8 cellular contexts compared by ENCODE assay signal in genomic region chr1:53945433-53946251, GRCh38. TPM values are rescaled to one million over a fixed set of nuclear protein-coding genes. Genes with fewer than 3 reads are reported as not detected.
DNase-seq lines count a peak whose midpoint lies in the region; ATAC-seq and TF ChIP-seq lines count a peak whose summit lies in the region.

TSS of gene IFT25 (minus strand) at chr1:53945699. CDS start at chr1:53940082, 5,617 bp downstream.

- H3K9me3 ChIP-seq in right atrium auricular region (no peaks in the 10 kb centered on the region), uterus (no peaks in the 10 kb centered on the region)

- H3K36me3 ChIP-seq in right atrium auricular region (no peaks in the 10 kb centered on the region), uterus (no peaks in the 10 kb centered on the region)

- no peak for TF ChIP-seq CTCF in right atrium auricular region (IDR thresholded peaks at IDR 0.05)
- no peak for TF ChIP-seq CTCF in uterus (IDR thresholded peaks at IDR 0.05)

- ATAC-seq in GM18505 (IDR thresholded peaks at IDR 0.05; ENCODE audit: unreplicated experiment) (peak; percentile 59), HG02943 (IDR thresholded peaks at IDR 0.05; ENCODE audit: low read depth, unreplicated experiment) (peak; percentile 75)

- H3K27ac ChIP-seq in right atrium auricular region (peak within 1 kb of the TSS; percentile 91), uterus (peak within 1 kb of the TSS; percentile 92 to 93)

- intact Hi-C loops in T-helper 2 cell treated with Interferon-gamma antibody and Interleukin-4, amounts not matched to agents 100 ng/mL and 5 ng/mL, for 36 hours (cut with micrococcal nuclease) = loop anchor here (1.0 to 5.0 kb wide), 9 partner anchors 27 to 817 kb away; partner anchors contain the start of genes LRP8, NDC1, PARS2 and TCEANC2
- intact Hi-C loops in uterus (cut with DNase I; ENCODE audit: low total_unique reads) = no loop called here

- H3K4me3 ChIP-seq in right atrium auricular region = peak within 1 kb of the TSS; percentile 76 to 86
- H3K4me3 ChIP-seq in uterus = peak within 1 kb of the TSS; percentile 86 to 98

- H3K4me1 ChIP-seq in right atrium auricular region = peaks cover 0 to 33% of the 10 kb centered on the region in 2 donors
- H3K4me1 ChIP-seq in uterus = peaks cover 3 to 11% of the 10 kb centered on the region in 2 donors

- H3K27me3 ChIP-seq in right atrium auricular region (no peaks in the 10 kb centered on the region), uterus (no peaks in the 10 kb centered on the region)

- TF ChIP-seq POLR2A in GM18505 (IDR thresholded peaks at IDR 0.05; ENCODE audit: borderline replicate concordance, extremely low read depth, insufficient read depth, insufficient read length) = peak; percentile 88
- peak; percentile 80 to 82 for TF ChIP-seq POLR2A in uterus (IDR thresholded peaks at IDR 0.05)

- DNase-seq in NCI-H187 (lab: John Stamatoyannopoulos, UW) = peak; percentile 93 to 95
- DNase-seq in anterior cingulate cortex (lab: John Stamatoyannopoulos, UW) = peak; percentile 69 to 100 (median 96)
- DNase-seq in right atrium auricular region (ENCODE audit: low spot score) = peak; percentile 96
- DNase-seq in putamen (ENCODE audit: low spot score) = peak; percentile 97
- peak; percentile 98 for DNase-seq in uterus

RNA-seq across cellular contexts. Expression of gene IFT25, which starts in this region (rescaled TPM):
- total RNA-seq in T-helper 2 cell treated with Interferon-gamma antibody and Interleukin-4, amounts not matched to agents 100 ng/mL and 5 ng/mL, for 36 hours = 61.6 and 66.9 TPM in 2 replicates
- total RNA-seq in right atrium auricular region (10 to 100 TPM in 1 of 2 donors, 1 to 10 TPM in 1; 6.5 to 10.1 TPM), uterus (10 to 100 TPM in 3 of 4 donors, 1 to 10 TPM in 1; 1.3 to 40.6 (median 28.7) TPM)

Comparison
In these comparisons a context has a peak if more than half of its experiments do, and no peak if none do; other contexts are left out.
1. Peak in every context shown above with its lines: DNase-seq, ATAC-seq, H3K4me3 ChIP-seq and H3K27ac ChIP-seq.